Comparison of ENCODE assay signal across 1 cellular context in genomic region chr5:76807296-76807695, GRCh38.
TF ChIP-seq lines count a peak whose summit lies in the region.

No MANE protein-coding gene starts in this region.

TF ChIP-seq in endothelial cell of umbilical vein, 7 proteins besides CTCF, POLR2A, EP300 and RAD21:
- no peak for TF ChIP-seq MYC (IDR thresholded peaks at IDR 0.05; ENCODE audit: low read depth, low read length)
- TF ChIP-seq, protein P1, sequence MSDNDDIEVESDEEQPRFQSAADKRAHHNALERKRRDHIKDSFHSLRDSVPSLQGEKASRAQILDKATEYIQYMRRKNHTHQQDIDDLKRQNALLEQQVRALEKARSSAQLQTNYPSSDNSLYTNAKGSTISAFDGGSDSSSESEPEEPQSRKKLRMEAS (IDR thresholded peaks at IDR 0.05; ENCODE audit: insufficient read depth, insufficient read length) = no peak
- peak; percentile 68 for TF ChIP-seq FOS (IDR thresholded peaks at IDR 0.05; ENCODE audit: borderline replicate concordance, insufficient read depth, low read length)
- TF ChIP-seq JUN (IDR thresholded peaks at IDR 0.05; ENCODE audit: borderline replicate concordance, insufficient read depth, insufficient read length, low read depth) = peak; percentile 57
